In the genomic region with DNA sequence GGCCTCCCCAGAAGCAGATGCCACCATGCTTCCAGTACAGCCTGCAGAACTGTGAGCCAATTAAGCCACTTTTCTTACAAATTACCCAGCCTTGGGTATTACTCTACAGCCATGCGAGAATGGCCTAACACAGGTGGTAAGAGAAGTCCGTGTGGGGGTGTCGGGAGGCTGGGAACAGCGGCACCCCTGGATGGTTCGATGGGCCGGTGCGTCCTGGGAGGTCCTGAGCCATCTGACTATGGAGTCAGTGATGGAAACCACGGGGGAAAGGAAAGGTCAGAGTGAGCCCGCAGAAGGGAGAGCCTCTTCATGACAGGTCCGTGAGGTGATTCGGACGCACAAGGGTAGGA, we compare ENCODE assay signal across 23 cellular contexts.
"Had no signal": no experiment of that assay in that cellular context is flagged by ENCODE, and none has a peak within 500 bp of the region (broad histone marks: within the 10 kb centered on the region; RNA-seq: fewer than 3 reads in every experiment).

No MANE protein-coding gene starts in this region.

- H3K4me3 ChIP-seq: left lung, lower lobe of right lung, ovary, sigmoid colon, spleen, tibial nerve, upper lobe of right lung had no signal

- H3K27me3 ChIP-seq: ovary had no signal

- H3K4me3 Mint-ChIP-seq: mesothelial cell of epicardium; natural killer cell treated with Interleukin-12 subunit alpha and Interleukin-12 subunit beta and Interleukin-15 and Interleukin-18, amount 100 ng/mL, for 72 hours; stimulated activated effector memory CD8-positive, alpha-beta T cell treated with anti-CD3 and anti-CD28 coated beads, Interleukin-12 subunit alpha, Interleukin-12 subunit beta, amount 100 ng/mL, for 72 hours; stimulated activated naive CD8-positive, alpha-beta T cell treated with anti-CD3 and anti-CD28 coated beads, Interleukin-15, Interleukin-2, amounts not matched to agents 100 ng/mL and 50 ng/mL, for 24 hours had no signal

- H3K36me3 ChIP-seq: left lung, lower lobe of right lung, ovary, sigmoid colon, spleen, tibial nerve, upper lobe of right lung had no signal

- DNase-seq: head of caudate nucleus; hippocampal formation; immature natural killer cell; left lung; lower lobe of right lung; mammary epithelial cell; mesenchymal stem cell; naive thymus-derived CD4-positive, alpha-beta T cell; ovary; retina; right cardiac atrium; spleen; stimulated activated CD4-positive, alpha-beta T cell treated with anti-CD3 and anti-CD28 coated beads, Interleukin-4, amount 100 ng/mL, for 24 hours; stimulated activated naive CD4-positive, alpha-beta T cell; substantia nigra; upper lobe of right lung had no signal

- H3K27ac ChIP-seq: left lung, lower lobe of right lung, ovary, sigmoid colon, spleen, tibial nerve, upper lobe of right lung had no signal

- H3K9me3 Mint-ChIP-seq: natural killer cell treated with Interleukin-12 subunit alpha and Interleukin-12 subunit beta and Interleukin-15 and Interleukin-18, amount 100 ng/mL, for 72 hours; stimulated activated naive CD8-positive, alpha-beta T cell treated with anti-CD3 and anti-CD28 coated beads, Interleukin-15, Interleukin-2, amounts not matched to agents 100 ng/mL and 50 ng/mL, for 24 hours had no signal

- ATAC-seq: left lung; naive thymus-derived CD4-positive, alpha-beta T cell; natural killer cell treated with Interleukin-12 subunit alpha and Interleukin-12 subunit beta and Interleukin-15 and Interleukin-18, amount 100 ng/mL, for 72 hours; right cardiac atrium; stimulated activated effector memory CD8-positive, alpha-beta T cell treated with anti-CD3 and anti-CD28 coated beads, Interleukin-12 subunit alpha, Interleukin-12 subunit beta, amount 100 ng/mL, for 72 hours; upper lobe of right lung had no signal

- H3K27ac Mint-ChIP-seq: immature natural killer cell; mesothelial cell of epicardium; naive thymus-derived CD4-positive, alpha-beta T cell; natural killer cell treated with Interleukin-12 subunit alpha and Interleukin-12 subunit beta and Interleukin-15 and Interleukin-18, amount 100 ng/mL, for 72 hours; progenitor cell of endocrine pancreas; stimulated activated effector memory CD8-positive, alpha-beta T cell treated with anti-CD3 and anti-CD28 coated beads, Interleukin-12 subunit alpha, Interleukin-12 subunit beta, amount 100 ng/mL, for 72 hours; stimulated activated naive CD8-positive, alpha-beta T cell treated with anti-CD3 and anti-CD28 coated beads, Interleukin-15, Interleukin-2, amounts not matched to agents 100 ng/mL and 50 ng/mL, for 24 hours had no signal

- H3K36me3 Mint-ChIP-seq: immature natural killer cell; mesothelial cell of epicardium; natural killer cell treated with Interleukin-12 subunit alpha and Interleukin-12 subunit beta and Interleukin-15 and Interleukin-18, amount 100 ng/mL, for 72 hours had no signal

- H3K9me3 ChIP-seq: left lung, lower lobe of right lung, ovary, sigmoid colon, upper lobe of right lung had no signal
